9 cellular contexts compared by ENCODE assay signal in the genomic region with DNA sequence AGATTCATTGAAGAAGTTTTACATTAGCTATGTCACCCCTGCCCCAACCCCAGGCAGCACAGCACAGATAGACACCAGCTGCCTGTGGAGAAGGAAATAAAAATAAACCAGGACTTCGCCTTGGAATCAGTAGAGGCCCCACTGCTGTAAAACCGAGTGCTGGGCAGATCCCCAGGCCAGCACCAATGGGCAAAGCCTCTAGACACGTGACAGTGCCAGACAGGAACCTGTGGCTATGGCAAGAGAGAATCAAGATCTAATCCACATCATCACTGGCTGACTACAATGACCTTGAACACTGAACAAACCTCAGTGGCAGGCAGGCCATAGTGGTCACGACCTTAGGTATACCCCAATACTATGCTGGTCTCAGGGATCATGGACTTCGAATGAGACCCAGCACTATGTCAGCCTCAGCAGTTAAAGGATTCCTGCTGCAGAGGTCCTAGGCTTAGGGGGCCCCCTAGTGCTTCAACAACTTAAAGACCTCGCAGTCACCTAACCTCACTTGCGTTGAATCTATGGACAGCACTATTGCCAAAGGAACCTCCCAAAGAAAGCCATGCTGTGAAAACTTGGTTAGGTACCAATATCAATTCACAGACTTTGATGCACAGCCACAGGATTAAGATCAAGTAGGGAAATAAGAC.
DNase-seq lines count a peak whose midpoint lies in the region; ATAC-seq, FAIRE-seq and TF ChIP-seq lines count a peak whose summit lies in the region.
"Had no signal": no experiment of that assay in that cellular context is flagged by ENCODE, and none has a peak within 500 bp of the region (broad histone marks: within the 10 kb centered on the region; RNA-seq: fewer than 3 reads in every experiment).

No MANE protein-coding gene starts in this region.

- DNase-seq in GDM1 (lab: John Stamatoyannopoulos, UW) = peak; percentile 14
- peak in 57 of 76 experiments; percentile 1 to 70 (median 24) for DNase-seq in HUDEP-2 (lab: John Stamatoyannopoulos, UW; ENCODE audit: unreplicated experiment in 76 of 76)
- DNase-seq in SKM-1 treated with dmso at 0.1 percent for 144 hours (lab: John Stamatoyannopoulos, UW; ENCODE audit: unreplicated experiment) = peak; percentile 52
- DNase-seq in kidney epithelial cell (ENCODE audit: low read depth) = no peak
- DNase-seq in GM19239 (ENCODE audit: insufficient read length, low spot score) = no peak
- no peak for DNase-seq in stimulated activated naive CD8-positive, alpha-beta T cell treated with anti-CD3 and anti-CD28 coated beads, Interleukin-15, amount 100 ng/mL, for 72 hours
- no peak for DNase-seq in DMS114 treated with DMSO at 0.1 percent for 48 hours (lab: John Stamatoyannopoulos, UW; ENCODE audit: unreplicated experiment)
- DNase-seq: left colon had no signal

- no peaks in the 10 kb centered on the region for H3K27me3 Mint-ChIP-seq in stimulated activated naive CD8-positive, alpha-beta T cell treated with anti-CD3 and anti-CD28 coated beads, Interleukin-15, amount 100 ng/mL, for 72 hours

- H3K4me3 ChIP-seq in kidney epithelial cell (ENCODE audit: low read depth, low read length) = no peak overlapping the region

- H3K27ac Mint-ChIP-seq in stimulated activated naive CD8-positive, alpha-beta T cell treated with anti-CD3 and anti-CD28 coated beads, Interleukin-15, amount 100 ng/mL, for 72 hours = no peak overlapping the region

- H3K36me3 ChIP-seq in kidney epithelial cell (ENCODE audit: control insufficient read depth, insufficient read depth, low read length) = no peaks in the 10 kb centered on the region

- no peak for FAIRE-seq in GM19239 (lab: Jason Lieb, UNC)

- H3K9me3 Mint-ChIP-seq in stimulated activated naive CD8-positive, alpha-beta T cell treated with anti-CD3 and anti-CD28 coated beads, Interleukin-15, amount 100 ng/mL, for 72 hours = peaks cover 9 to 14% of the 10 kb centered on the region in 2 donors

- peak; percentile 37 for TF ChIP-seq CTCF in kidney epithelial cell (IDR thresholded peaks at IDR 0.05; ENCODE audit: insufficient read depth, low read length, poor library complexity, severe bottlenecking)

- no peak overlapping the region for H3K4me3 Mint-ChIP-seq in stimulated activated naive CD8-positive, alpha-beta T cell treated with anti-CD3 and anti-CD28 coated beads, Interleukin-15, amount 100 ng/mL, for 72 hours

- no peaks in the 10 kb centered on the region for H3K4me1 Mint-ChIP-seq in stimulated activated naive CD8-positive, alpha-beta T cell treated with anti-CD3 and anti-CD28 coated beads, Interleukin-15, amount 100 ng/mL, for 72 hours

- H3K27me3 ChIP-seq in kidney epithelial cell (ENCODE audit: control insufficient read depth, insufficient read depth, low read length) = no peaks in the 10 kb centered on the region

- no peak for ATAC-seq in stimulated activated naive CD8-positive, alpha-beta T cell treated with anti-CD3 and anti-CD28 coated beads, Interleukin-15, amount 100 ng/mL, for 72 hours
- no peak for ATAC-seq in HG03097 (IDR thresholded peaks at IDR 0.05; ENCODE audit: low FRiP score, unreplicated experiment)
- ATAC-seq: left colon had no signal

Comparison
In these comparisons a context has a peak if more than half of its experiments do, and no peak if none do; other contexts are left out.
1. DNase-seq: peak in GDM1 (single experiment), HUDEP-2 (57 of 76) and SKM-1 treated with dmso at 0.1 percent for 144 hours (single experiment); none in kidney epithelial cell (single experiment), GM19239 (single experiment), stimulated activated naive CD8-positive, alpha-beta T cell treated with anti-CD3 and anti-CD28 coated beads, Interleukin-15, amount 100 ng/mL, for 72 hours (0 of 2) and DMS114 treated with DMSO at 0.1 percent for 48 hours (single experiment).